In the genomic region with DNA sequence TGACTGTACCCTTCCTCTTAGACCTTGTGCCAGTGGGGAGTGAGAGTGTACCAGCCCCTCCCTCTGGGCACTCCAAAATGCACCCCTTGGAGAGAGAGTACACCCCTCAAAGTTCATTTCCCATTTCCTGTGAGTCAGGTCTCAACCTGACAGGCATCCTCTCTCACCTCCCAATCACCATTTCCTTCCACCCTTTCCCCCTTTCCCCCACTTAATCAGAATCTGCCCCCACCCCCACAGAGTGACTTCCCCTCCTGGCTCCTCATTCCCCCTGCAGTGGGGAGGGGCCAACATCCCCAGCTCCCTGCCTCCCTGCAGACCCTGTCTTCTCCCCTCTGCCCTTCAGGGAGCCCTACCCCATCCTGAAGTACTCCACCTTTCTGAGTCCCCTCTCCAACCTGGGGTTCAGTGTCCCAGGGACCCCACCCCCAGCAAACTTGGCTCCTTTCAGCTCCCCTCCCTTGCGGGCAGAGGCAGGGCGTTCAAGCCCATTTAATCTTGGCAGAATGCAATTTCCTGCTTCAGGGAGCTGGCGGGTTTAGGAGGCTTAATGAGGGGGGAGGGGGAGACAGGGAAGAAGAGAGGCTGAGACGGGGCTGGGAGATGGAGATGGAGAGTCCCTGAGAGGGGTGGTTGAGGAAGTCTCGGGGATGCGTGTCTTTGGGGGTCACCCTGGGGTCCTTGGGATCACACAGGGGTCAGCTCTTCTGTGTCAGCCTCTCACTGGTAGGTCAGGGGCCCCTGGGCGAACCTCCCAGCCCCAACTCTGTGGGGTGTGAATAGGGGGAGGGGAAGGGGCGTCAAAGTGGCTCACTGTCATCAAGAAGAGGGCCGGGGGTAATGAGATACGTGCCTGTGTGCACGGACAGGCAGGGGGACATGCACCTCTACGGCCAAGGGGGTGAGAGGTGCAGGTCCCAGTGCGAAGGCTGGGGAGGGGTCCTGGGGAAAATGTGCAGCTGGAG, we compare ENCODE assay signal across 14 cellular contexts. TPM values are rescaled to one million over a fixed set of nuclear protein-coding genes. Genes with fewer than 3 reads are reported as not detected.
DNase-seq lines count a peak whose midpoint lies in the region; ATAC-seq and TF ChIP-seq lines count a peak whose summit lies in the region.
"Had no signal": no experiment of that assay in that cellular context is flagged by ENCODE, and none has a peak within 500 bp of the region (broad histone marks: within the 10 kb centered on the region; RNA-seq: fewer than 3 reads in every experiment).

No MANE protein-coding gene starts in this region.

- no peak for TF ChIP-seq POLR2A in uterus (IDR thresholded peaks at IDR 0.05)

- DNase-seq in NCI-H2196 (lab: John Stamatoyannopoulos, UW; ENCODE audit: unreplicated experiment) (peak; percentile 31), NCI-H2196 treated with DMSO at 0.1 percent for 48 hours (lab: John Stamatoyannopoulos, UW; ENCODE audit: unreplicated experiment) (no peak), MG63 (peak; percentile 47), uterus (no peak), GM10248 (ENCODE audit: extremely low spot score) (no peak)
- no peak for DNase-seq in activated CD8-positive, alpha-beta T cell treated with anti-CD3 and anti-CD28 coated beads for 36 hours
- DNase-seq: HCEC 1CT; MM.1S; stimulated activated CD4-positive, alpha-beta T cell treated with anti-CD3 and anti-CD28 coated beads, Interleukin-2, amount 100 ng/mL, for 48 hours; upper lobe of right lung had no signal

- no peaks in the 10 kb centered on the region for H3K36me3 Mint-ChIP-seq in activated CD8-positive, alpha-beta T cell treated with anti-CD3 and anti-CD28 coated beads for 36 hours (ENCODE audit: low read depth)

- H3K36me3 ChIP-seq in MG63 (no peaks in the 10 kb centered on the region), mesodermal cell (ENCODE audit: control insufficient read depth, insufficient read depth, low read length) (no peaks in the 10 kb centered on the region), uterus (no peaks in the 10 kb centered on the region)
- H3K36me3 ChIP-seq: upper lobe of right lung had no signal

- H3K9me3 Mint-ChIP-seq in activated CD8-positive, alpha-beta T cell treated with anti-CD3 and anti-CD28 coated beads for 36 hours = no peaks in the 10 kb centered on the region
- H3K9me3 Mint-ChIP-seq: T-helper 2 cell treated with Interferon-gamma antibody and Interleukin-4, amounts not matched to agents 5 μg/mL and 100 μg/mL, for 36 hours had no signal

- H3K4me3 Mint-ChIP-seq in activated CD8-positive, alpha-beta T cell treated with anti-CD3 and anti-CD28 coated beads for 36 hours = no peak overlapping the region
- H3K4me3 Mint-ChIP-seq: T-helper 2 cell treated with Interferon-gamma antibody and Interleukin-4, amounts not matched to agents 5 μg/mL and 100 μg/mL, for 36 hours had no signal

- H3K27me3 Mint-ChIP-seq in activated CD8-positive, alpha-beta T cell treated with anti-CD3 and anti-CD28 coated beads for 36 hours = no peaks in the 10 kb centered on the region

- H3K27ac ChIP-seq in mesodermal cell (ENCODE audit: low read depth, low read length, severe bottlenecking) = peak overlapping the region; percentile 16
- no peak overlapping the region for H3K27ac ChIP-seq in uterus
- H3K27ac ChIP-seq: upper lobe of right lung had no signal

- H3K4me1 ChIP-seq in mesodermal cell (ENCODE audit: control insufficient read depth, insufficient read depth, low read length, poor library complexity, severe bottlenecking) (peaks cover 27% of the 10 kb centered on the region), uterus (no peaks in the 10 kb centered on the region)

- CTCF ChIA-PET in activated CD8-positive, alpha-beta T cell treated with anti-CD3 and anti-CD28 coated beads for 36 hours (lab: Charles Lee) = interaction anchor here (0.9 to 2.5 kb wide), 4 partner anchors 16 to 18 kb away, joined by 3 to 7 read pairs (median 4); no protein-coding TSS in a partner anchor
- CTCF ChIA-PET in GM10248 (lab: Yijun Ruan, JAX) = interaction anchor here (0.9 to 2.5 kb wide), 4 partner anchors 9 to 88 kb away, joined by 3 to 10 read pairs (median 4); no protein-coding TSS in a partner anchor

- H3K4me1 Mint-ChIP-seq in activated CD8-positive, alpha-beta T cell treated with anti-CD3 and anti-CD28 coated beads for 36 hours (ENCODE audit: low read depth) = peaks cover 10% of the 10 kb centered on the region

- TF ChIP-seq CTCF in activated CD8-positive, alpha-beta T cell treated with anti-CD3 and anti-CD28 coated beads for 36 hours (IDR thresholded peaks at IDR 0.05) = no peak
- TF ChIP-seq CTCF in uterus (IDR thresholded peaks at IDR 0.05) (no peak), GM10248 (IDR thresholded peaks at IDR 0.05; ENCODE audit: control extremely low read depth, extremely low read depth, low read depth, missing control alignments) (no peak)

- no peaks in the 10 kb centered on the region for H3K27me3 ChIP-seq in MG63
- no peaks in the 10 kb centered on the region for H3K27me3 ChIP-seq in uterus
- H3K27me3 ChIP-seq: upper lobe of right lung had no signal

- WGBS in mesodermal cell (ENCODE audit: insufficient coverage in 2 of 2), 2 experiments = 12 to 16% methylated on average over 9 to 10 of the region's 13 CpGs

- intact Hi-C loops in activated CD8-positive, alpha-beta T cell treated with anti-CD3 and anti-CD28 coated beads for 36 hours (cut with micrococcal nuclease) = no loop called here
- intact Hi-C loops in uterus (cut with DNase I; ENCODE audit: low total_unique reads) = no loop called here

- POLR2A ChIA-PET in activated CD8-positive, alpha-beta T cell treated with anti-CD3 and anti-CD28 coated beads for 36 hours (lab: Charles Lee) = interaction anchor here (0.9 to 1.0 kb wide), 3 partner anchors 16 to 70 kb away, joined by 3 to 4 read pairs (median 3); no protein-coding TSS in a partner anchor
- POLR2A ChIA-PET in GM10248 (lab: Yijun Ruan, JAX) = no interaction called here

- H3K27ac Mint-ChIP-seq in activated CD8-positive, alpha-beta T cell treated with anti-CD3 and anti-CD28 coated beads for 36 hours = no peak overlapping the region
- H3K27ac Mint-ChIP-seq: T-helper 2 cell treated with Interferon-gamma antibody and Interleukin-4, amounts not matched to agents 5 μg/mL and 100 μg/mL, for 36 hours had no signal

- H3K4me3 ChIP-seq in MG63 = no peak overlapping the region
- peak overlapping the region; percentile 6 for H3K4me3 ChIP-seq in mesodermal cell (ENCODE audit: extremely low read depth, insufficient read depth, low read length, poor library complexity, severe bottlenecking)
- no peak overlapping the region for H3K4me3 ChIP-seq in uterus
- H3K4me3 ChIP-seq: GM12878, upper lobe of right lung had no signal

- ATAC-seq in activated CD8-positive, alpha-beta T cell treated with anti-CD3 and anti-CD28 coated beads for 36 hours = peak; percentile 50
- ATAC-seq in HG03457 (IDR thresholded peaks at IDR 0.05; ENCODE audit: unreplicated experiment) = no peak
- ATAC-seq: GM12878 had no signal

- H3K9me3 ChIP-seq in MG63 (no peaks in the 10 kb centered on the region), mesodermal cell (ENCODE audit: control insufficient read depth, low read length) (no peaks in the 10 kb centered on the region), uterus (no peaks in the 10 kb centered on the region)
- H3K9me3 ChIP-seq: upper lobe of right lung had no signal

RNA-seq across cellular contexts. Expression of a gene that starts 16.6 kb away (rescaled TPM):
- total RNA-seq in MG63 (2014; rRNA removed; shearing (Covaris generic); ENCODE audit: low replicate concordance) = 11.7 and 22.9 TPM in 2 replicates
- total RNA-seq in activated CD8-positive, alpha-beta T cell treated with anti-CD3 and anti-CD28 coated beads for 36 hours = under 1 TPM; 0.34 to 0.43 TPM
- polyA plus RNA-seq in mesodermal cell (2013, experiment 1 of 2) = 36.6 TPM
- polyA plus RNA-seq in mesodermal cell (2013, experiment 2 of 2) = 29.9 TPM
- 10 to 100 TPM; 10.5 to 33.1 (median 12.9) TPM for total RNA-seq in uterus

RNA-seq across cellular contexts. Expression of a gene that starts 49.8 kb away (rescaled TPM):
- total RNA-seq in MG63 (2014; rRNA removed; shearing (Covaris generic); ENCODE audit: low replicate concordance) = 31.2 and 53.4 TPM in 2 replicates
- total RNA-seq in activated CD8-positive, alpha-beta T cell treated with anti-CD3 and anti-CD28 coated beads for 36 hours = 100 to 1,000 TPM; 103 to 106 TPM
- polyA plus RNA-seq in mesodermal cell (2013, experiment 1 of 2) = 175 TPM
- polyA plus RNA-seq in mesodermal cell (2013, experiment 2 of 2) = 162 TPM
- total RNA-seq in uterus = 100 to 1,000 TPM; 154 to 345 (median 197) TPM

RNA-seq across cellular contexts. Expression of a gene that starts 52.9 kb away (rescaled TPM):
- not detected in 2 replicates for total RNA-seq in MG63 (2014; rRNA removed; shearing (Covaris generic); ENCODE audit: low replicate concordance)
- under 1 TPM; 0.11 to 0.23 TPM for total RNA-seq in activated CD8-positive, alpha-beta T cell treated with anti-CD3 and anti-CD28 coated beads for 36 hours
- polyA plus RNA-seq in mesodermal cell (2013, experiment 1 of 2) = not detected
- not detected for polyA plus RNA-seq in mesodermal cell (2013, experiment 2 of 2)
- total RNA-seq in uterus = not detected
- total RNA-seq: GM12878, upper lobe of right lung had no signal
- polyA plus RNA-seq: GM12878 had no signal

Comparison
In these comparisons a context has a peak if more than half of its experiments do, and no peak if none do; other contexts are left out.
1. DNase-seq: peak in NCI-H2196 (single experiment) and MG63 (single experiment); none in NCI-H2196 treated with DMSO at 0.1 percent for 48 hours (single experiment), activated CD8-positive, alpha-beta T cell treated with anti-CD3 and anti-CD28 coated beads for 36 hours (single experiment), uterus (0 of 2) and GM10248 (single experiment).